9 cellular contexts compared by ENCODE assay signal in the genomic region with DNA sequence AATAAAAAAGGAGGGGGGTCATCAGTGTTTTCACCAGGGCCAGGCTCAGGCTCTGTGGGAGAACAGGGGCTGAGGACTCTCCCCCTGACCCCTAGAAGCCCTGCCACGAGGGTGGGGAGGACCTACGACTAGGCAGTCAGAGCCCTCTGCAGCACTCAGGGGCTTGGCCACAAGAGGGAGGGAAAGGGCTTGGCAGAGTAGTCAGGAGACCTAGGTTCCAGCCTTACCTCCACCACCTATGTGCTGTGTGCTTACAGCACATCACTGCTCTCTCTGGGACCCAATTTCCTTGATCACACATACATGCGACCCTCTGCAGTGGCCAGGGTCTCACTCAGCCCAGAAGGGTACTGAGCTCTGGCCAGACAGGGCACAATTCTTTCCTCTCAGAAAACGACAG. TPM values are rescaled to one million over a fixed set of nuclear protein-coding genes. Genes with fewer than 3 reads are reported as not detected.
DNase-seq lines count a peak whose midpoint lies in the region; ATAC-seq, FAIRE-seq and TF ChIP-seq lines count a peak whose summit lies in the region.
"Had no signal": no experiment of that assay in that cellular context is flagged by ENCODE, and none has a peak within 500 bp of the region (broad histone marks: within the 10 kb centered on the region; RNA-seq: fewer than 3 reads in every experiment).

No MANE protein-coding gene starts in this region.

- no peak for ATAC-seq in GM21526 (IDR thresholded peaks at IDR 0.05; ENCODE audit: low FRiP score, unreplicated experiment)

- no peak for TF ChIP-seq POLR2A in vagina (IDR thresholded peaks at IDR 0.05)

- H3K36me3 Mint-ChIP-seq in endodermal cell (ENCODE audit: low read depth) = no peaks in the 10 kb centered on the region
- H3K36me3 Mint-ChIP-seq: CD4-positive, CD25-positive, alpha-beta regulatory T cell had no signal

- H3K36me3 ChIP-seq in endodermal cell (ENCODE audit: control insufficient read depth, insufficient read depth, low read length) (no peaks in the 10 kb centered on the region), small intestine (ENCODE audit: control insufficient read depth in 2 of 2, insufficient read depth in 2 of 2, low read length in 2 of 2) (no peaks in the 10 kb centered on the region), vagina (no peaks in the 10 kb centered on the region)

- peak overlapping the region; percentile 88 for H3K27ac Mint-ChIP-seq in endodermal cell
- H3K27ac Mint-ChIP-seq: CD4-positive, CD25-positive, alpha-beta regulatory T cell had no signal

- H3K4me3 ChIP-seq in endodermal cell (ENCODE audit: low read length) (no peak overlapping the region), small intestine (ENCODE audit: low read depth in 1 of 2, low read length in 2 of 2) (no peak overlapping the region), vagina (no peak overlapping the region)

- H3K27ac ChIP-seq in endodermal cell (ENCODE audit: low read depth, low read length) (peak overlapping the region; percentile 97), small intestine (ENCODE audit: low read depth in 1 of 2, low read length in 1 of 2) (no peak overlapping the region), vagina (no peak overlapping the region)

- DNase-seq in NCI-H526 (lab: John Stamatoyannopoulos, UW) = peak; percentile 7 to 57
- DNase-seq in NCI-H526 treated with DMSO at 0.1 percent for 48 hours (lab: John Stamatoyannopoulos, UW) = no peak
- peak; percentile 81 for DNase-seq in NCI-H69 (lab: John Stamatoyannopoulos, UW)
- peak; percentile 91 for DNase-seq in endodermal cell
- peak; percentile 39 for DNase-seq in small intestine
- no peak for DNase-seq in vagina (ENCODE audit: extremely low spot score in 2 of 2)
- DNase-seq in activated naive CD4-positive, alpha-beta T cell treated with Interleukin-2 at 50 U/mL for 16 hours = no peak
- DNase-seq: CD4-positive, CD25-positive, alpha-beta regulatory T cell had no signal

- H3K4me1 ChIP-seq in endodermal cell (ENCODE audit: control insufficient read depth, insufficient read depth, low read length) (no peaks in the 10 kb centered on the region), small intestine (ENCODE audit: control insufficient read depth in 2 of 2, insufficient read depth in 1 of 2, low read depth in 1 of 2, low read length in 1 of 2) (peaks cover 0 to 2% of the 10 kb centered on the region in 2 donors), vagina (no peaks in the 10 kb centered on the region)

- H3K9me3 ChIP-seq in endodermal cell (ENCODE audit: control insufficient read depth, low read length) (no peaks in the 10 kb centered on the region), small intestine (ENCODE audit: control insufficient read depth, low read depth) (no peaks in the 10 kb centered on the region), vagina (no peaks in the 10 kb centered on the region)

- H3K27me3 ChIP-seq in endodermal cell (ENCODE audit: control insufficient read depth, insufficient read depth, low read length, poor library complexity, severe bottlenecking) (no peaks in the 10 kb centered on the region), small intestine (ENCODE audit: control insufficient read depth in 2 of 2, insufficient read depth in 2 of 2, low read length in 2 of 2) (no peaks in the 10 kb centered on the region), vagina (no peaks in the 10 kb centered on the region)

- H3K9me3 Mint-ChIP-seq in endodermal cell = no peaks in the 10 kb centered on the region
- H3K9me3 Mint-ChIP-seq: CD4-positive, CD25-positive, alpha-beta regulatory T cell had no signal

- peak; percentile 84 for TF ChIP-seq CTCF in endodermal cell (conservative IDR thresholded peaks at IDR 0.05)
- TF ChIP-seq CTCF in vagina (IDR thresholded peaks at IDR 0.05) = no peak

- 50 to 80% methylated on average over 1 to 4 of the region's 4 CpGs for WGBS in endodermal cell (ENCODE audit: insufficient coverage in 1 of 2, insufficient read length in 1 of 2), 2 experiments
- WGBS in small intestine, 3 donors = 46 to 54% (median 52%) methylated on average over 3 to 4 of the region's 4 CpGs

- no peak for FAIRE-seq in small intestine (lab: Jason Lieb, UNC)

- H3K27me3 Mint-ChIP-seq in endodermal cell (ENCODE audit: insufficient read depth) = no peaks in the 10 kb centered on the region

- H3K4me1 Mint-ChIP-seq in endodermal cell = peaks cover 24% of the 10 kb centered on the region
- H3K4me1 Mint-ChIP-seq: CD4-positive, CD25-positive, alpha-beta regulatory T cell had no signal

- intact Hi-C loops in vagina (cut with DNase I) = loop anchor here (10.0 kb wide), 1 partner anchor 109 kb away; no protein-coding TSS in a partner anchor

- no peak overlapping the region for H3K4me3 Mint-ChIP-seq in endodermal cell
- H3K4me3 Mint-ChIP-seq: CD4-positive, CD25-positive, alpha-beta regulatory T cell had no signal

- H3K9ac ChIP-seq in endodermal cell (ENCODE audit: extremely low read depth, low read length, poor library complexity, severe bottlenecking) = no peak overlapping the region

RNA-seq across cellular contexts. Expression of gene SKIC8, which starts 16.3 kb away (rescaled TPM):
- total RNA-seq in endodermal cell = 10 to 100 TPM; 46.3 to 55.4 TPM
- polyA plus RNA-seq in endodermal cell (2013, experiment 1 of 2) = 55.8 TPM
- polyA plus RNA-seq in endodermal cell (2013, experiment 2 of 2) = 56.3 TPM
- polyA plus RNA-seq in small intestine = 10 to 100 TPM; 45.9 to 68.0 (median 60.0) TPM
- total RNA-seq in vagina = 54.3 TPM

RNA-seq across cellular contexts. Expression of gene CRABP1, which starts 24.5 kb away (rescaled TPM):
- total RNA-seq in endodermal cell = 100 to 1,000 TPM; 103 TPM
- polyA plus RNA-seq in endodermal cell (2013, experiment 1 of 2) = 2,939 TPM
- polyA plus RNA-seq in endodermal cell (2013, experiment 2 of 2) = 3,263 TPM
- polyA plus RNA-seq in small intestine = 10 to 100 TPM in 1 of 3 donors, not detected in 2; 16.0 TPM
- total RNA-seq in vagina = not detected
- total RNA-seq: CD4-positive, CD25-positive, alpha-beta regulatory T cell had no signal
- polyA plus RNA-seq: CD4-positive, CD25-positive, alpha-beta regulatory T cell had no signal

RNA-seq across cellular contexts. Expression of gene DNAJA4, which starts 51.3 kb away (rescaled TPM):
- 10 to 100 TPM in 1 of 2 donors, 1 to 10 TPM in 1; 4.9 to 18.5 TPM for total RNA-seq in endodermal cell
- polyA plus RNA-seq in endodermal cell (2013, experiment 1 of 2) = 3.5 TPM
- polyA plus RNA-seq in endodermal cell (2013, experiment 2 of 2) = 2.4 TPM
- 10 to 100 TPM; 10.7 to 17.2 (median 12.7) TPM for polyA plus RNA-seq in small intestine
- total RNA-seq in vagina = 26.5 TPM

Comparison
In these comparisons a context has a peak if more than half of its experiments do, and no peak if none do; other contexts are left out.
1. DNase-seq: peak in NCI-H526 (2 of 2), NCI-H69 (single experiment), endodermal cell (single experiment) and small intestine (single experiment); none in NCI-H526 treated with DMSO at 0.1 percent for 48 hours (single experiment), vagina (0 of 2) and activated naive CD4-positive, alpha-beta T cell treated with Interleukin-2 at 50 U/mL for 16 hours (single experiment).
2. RNA of gene CRABP1, which starts 24.5 kb away (total RNA-seq): 103 TPM in endodermal cell; not detected in vagina (single experiment); every median in the first group is over 10 times any median in the second.